Comparison of ENCODE assay signal across 14 cellular contexts in the genomic region with DNA sequence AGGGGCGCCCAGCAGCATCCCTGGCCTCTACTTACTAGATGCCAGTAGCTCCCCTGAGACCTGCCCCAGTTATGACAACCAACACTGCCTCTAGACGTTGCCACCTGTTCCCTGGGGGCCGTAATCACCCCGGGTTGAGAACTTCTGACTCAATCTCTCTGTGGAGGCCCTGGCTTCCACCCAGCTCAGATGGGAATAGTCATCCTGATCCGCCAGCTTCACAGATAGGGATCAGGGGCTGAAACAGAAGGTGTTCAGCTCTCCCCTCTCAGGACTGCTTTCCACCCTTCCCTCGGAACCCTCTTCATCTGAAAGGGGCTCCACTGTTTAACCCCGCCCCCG. TPM values are rescaled to one million over a fixed set of nuclear protein-coding genes. Genes with fewer than 3 reads are reported as not detected.
DNase-seq lines count a peak whose midpoint lies in the region; ATAC-seq, FAIRE-seq and TF ChIP-seq lines count a peak whose summit lies in the region.
"Had no signal": no experiment of that assay in that cellular context is flagged by ENCODE, and none has a peak within 500 bp of the region (broad histone marks: within the 10 kb centered on the region; RNA-seq: fewer than 3 reads in every experiment).

No MANE protein-coding gene starts in this region.

- H2AFZ ChIP-seq in HepG2 (ENCODE audit: low read length) = no peak overlapping the region
- H2AFZ ChIP-seq in PC-3 (ENCODE audit: low read length) = no peak overlapping the region

- no peaks in the 10 kb centered on the region for H3K79me2 ChIP-seq in HepG2 (ENCODE audit: insufficient read depth, low read length)
- H3K79me2 ChIP-seq in PC-3 (ENCODE audit: low read length) = no peaks in the 10 kb centered on the region

- POLR2A ChIA-PET in HepG2 (lab: Yijun Ruan, JAX) (interaction anchor here (1.7 to 2.1 kb wide), 2 partner anchors 11 to 76 kb away, joined by 3 to 6 read pairs; no protein-coding TSS in a partner anchor), PC-3 (lab: Charles Lee; ENCODE audit: unreplicated experiment) (no interaction called here)

- no peaks in the 10 kb centered on the region for H3K9me3 ChIP-seq in HepG2 (ENCODE audit: low read length)
- no peaks in the 10 kb centered on the region for H3K9me3 ChIP-seq in right lobe of liver
- no peaks in the 10 kb centered on the region for H3K9me3 ChIP-seq in PC-3 (ENCODE audit: low read length)
- H3K9me3 ChIP-seq: esophagus squamous epithelium had no signal

- in situ Hi-C loops in HepG2 (cut with HindIII; ENCODE audit: extremely low pct_ligation_motif_present, low pct_unique_long_range_greater_than_20kb) = no loop called here

- H4K20me1 ChIP-seq in HepG2 (ENCODE audit: insufficient read depth, low read length) (no peaks in the 10 kb centered on the region), PC-3 (ENCODE audit: low read length) (no peaks in the 10 kb centered on the region)

- peaks cover 71% of the 10 kb centered on the region for H3K4me1 ChIP-seq in HepG2 (ENCODE audit: insufficient read depth, low read length)
- H3K4me1 ChIP-seq in right lobe of liver = no peaks in the 10 kb centered on the region
- H3K4me1 ChIP-seq in PC-3 (ENCODE audit: insufficient read depth, low read length) = peaks cover 9% of the 10 kb centered on the region; the same call in 1 of the 2 replicates
- H3K4me1 ChIP-seq: esophagus squamous epithelium had no signal

- H3K9ac ChIP-seq in HepG2 (ENCODE audit: insufficient read depth, low read depth, low read length) (no peak overlapping the region), PC-3 (ENCODE audit: low read length) (no peak overlapping the region)

- no peaks in the 10 kb centered on the region for H3K9me3 Mint-ChIP-seq in stimulated activated naive B cell treated with anti-CD40 and anti-IgM and Interleukin-4, amounts not matched to agents 10 μg/mL and 1 μg/mL and 100 μg/mL, for 72 hours
- no peaks in the 10 kb centered on the region for H3K9me3 Mint-ChIP-seq in CD14-positive monocyte
- H3K9me3 Mint-ChIP-seq: central memory CD8-positive, alpha-beta T cell; nephron progenitor cell had no signal

- DNase-seq in HepG2 (ENCODE audit: low spot score) (no peak), right lobe of liver (no peak), PC-3 (peak; percentile 54), bronchial epithelial cell (ENCODE audit: low read depth) (peak; percentile 71), CD14-positive monocyte (ENCODE audit: low spot score) (no peak)
- DNase-seq in stimulated activated naive B cell treated with anti-CD40 and anti-IgM and Interleukin-4, amounts not matched to agents 10 μg/mL and 1 μg/mL and 100 μg/mL, for 72 hours = peak; percentile 44
- DNase-seq: esophagus squamous epithelium, NCI-H2081, nephron progenitor cell had no signal

- H3K27ac Mint-ChIP-seq in stimulated activated naive B cell treated with anti-CD40 and anti-IgM and Interleukin-4, amounts not matched to agents 10 μg/mL and 1 μg/mL and 100 μg/mL, for 72 hours = peak overlapping the region; percentile 92
- no peak overlapping the region for H3K27ac Mint-ChIP-seq in CD14-positive monocyte

- TF ChIP-seq CTCF in HepG2 (CRISPR knock-in tag; IDR thresholded peaks at IDR 0.05) = no peak
- no peak for TF ChIP-seq CTCF in right lobe of liver (IDR thresholded peaks at IDR 0.05)
- TF ChIP-seq CTCF in PC-3 (conservative IDR thresholded peaks at IDR 0.05; ENCODE audit: low read depth, low read length) = no peak
- TF ChIP-seq CTCF in bronchial epithelial cell (IDR thresholded peaks at IDR 0.05; ENCODE audit: insufficient read depth, low read length, severe bottlenecking) = no peak
- no peak for TF ChIP-seq CTCF in CD14-positive monocyte (IDR thresholded peaks at IDR 0.05)

- H3K27me3 ChIP-seq in HepG2 (ENCODE audit: control insufficient read depth in 1 of 2, insufficient read depth in 2 of 2, low read length in 2 of 2) (peaks cover 2 to 24% of the 10 kb centered on the region in 2 experiments; a peak in 4 of 5 replicates), right lobe of liver (no peaks in the 10 kb centered on the region), PC-3 (ENCODE audit: low read length) (no peaks in the 10 kb centered on the region), bronchial epithelial cell (ENCODE audit: control insufficient read depth, insufficient read depth, low read length) (peaks cover 2% of the 10 kb centered on the region)

- 14% methylated on average over 8 of the region's 8 CpGs for WGBS in HepG2 (ENCODE audit: low lambda C conversion rate)
- 74% methylated on average over 4 of the region's 8 CpGs for WGBS in right lobe of liver (ENCODE audit: insufficient coverage, low coverage, low lambda C conversion rate, missing lambda C conversion rate)

- TF ChIP-seq EP300 in HepG2 (IDR thresholded peaks at IDR 0.05; ENCODE audit: low read depth in 2 of 2, low read length in 2 of 2) (no peak), HepG2 (CRISPR knock-in tag; IDR thresholded peaks at IDR 0.05; ENCODE audit: borderline replicate concordance) (no peak)

- TF ChIP-seq POLR2A in HepG2 (IDR thresholded peaks at IDR 0.05; ENCODE audit: insufficient read depth in 1 of 2, low read depth in 2 of 2, low read length in 2 of 2) (no peak), right lobe of liver (IDR thresholded peaks at IDR 0.05) (no peak)

- H3K9me2 ChIP-seq in PC-3 (replicated peaks; ENCODE audit: low read length) = no peaks in the 10 kb centered on the region

- H3K27ac ChIP-seq in HepG2 (ENCODE audit: extremely low read length, insufficient read depth, low read length) (no peak overlapping the region), right lobe of liver (no peak overlapping the region), PC-3 (ENCODE audit: low read length) (no peak overlapping the region)
- H3K27ac ChIP-seq: C4-2B, esophagus squamous epithelium had no signal

- no peak; the same call in 2 of the 3 replicates for ATAC-seq in HepG2
- no peak for ATAC-seq in right lobe of liver
- ATAC-seq in PC-3 = peak; percentile 44
- peak; percentile 80 to 82 for ATAC-seq in stimulated activated naive B cell treated with anti-CD40 and anti-IgM and Interleukin-4, amounts not matched to agents 10 μg/mL and 1 μg/mL and 100 μg/mL, for 72 hours (replicated peaks)
- no peak for ATAC-seq in HG03354 (IDR thresholded peaks at IDR 0.05; ENCODE audit: poor library complexity, severe bottlenecking, unreplicated experiment)
- ATAC-seq in GM19463 (IDR thresholded peaks at IDR 0.05; ENCODE audit: unreplicated experiment) = no peak

- H3K4me2 ChIP-seq in HepG2 (ENCODE audit: low read depth, low read length) = peak overlapping the region; percentile 39; the same call in 1 of the 2 replicates
- H3K4me2 ChIP-seq in PC-3 (ENCODE audit: low read length) = no peak overlapping the region

- no peaks in the 10 kb centered on the region for H3K36me3 Mint-ChIP-seq in stimulated activated naive B cell treated with anti-CD40 and anti-IgM and Interleukin-4, amounts not matched to agents 10 μg/mL and 1 μg/mL and 100 μg/mL, for 72 hours
- H3K36me3 Mint-ChIP-seq in CD14-positive monocyte = no peaks in the 10 kb centered on the region

- BruUV-seq in HepG2 (replicated peaks; lab: Mats Ljungman, UMichigan) (no TSS peak), PC-3 (replicated peaks; lab: Mats Ljungman, UMichigan) (no TSS peak)

- no peak for TF ChIP-seq RAD21 in HepG2 (CRISPR knock-in tag; IDR thresholded peaks at IDR 0.05)

- CTCF ChIA-PET in HepG2 (lab: Yijun Ruan, JAX; ENCODE audit: low intra/inter-chr PET ratio, low total read pairs) (no interaction called here), PC-3 (lab: Charles Lee) (no interaction called here)

- no peaks in the 10 kb centered on the region for H3F3A ChIP-seq in PC-3 (ENCODE audit: low read length, unreplicated experiment)

- peaks cover 5 to 26% of the 10 kb centered on the region in 2 donors for H3K27me3 Mint-ChIP-seq in stimulated activated naive B cell treated with anti-CD40 and anti-IgM and Interleukin-4, amounts not matched to agents 10 μg/mL and 1 μg/mL and 100 μg/mL, for 72 hours
- H3K27me3 Mint-ChIP-seq in CD14-positive monocyte (ENCODE audit: low read depth in 3 of 3) = peaks cover 4 to 13% (median 7%) of the 10 kb centered on the region in 3 donors

- H3K4me3 ChIP-seq in HepG2 (replicated peaks in 1 of 3; ENCODE audit: insufficient read depth in 1 of 3, low read depth in 2 of 3, low read length in 3 of 3) = no peak overlapping the region
- H3K4me3 ChIP-seq in right lobe of liver = no peak overlapping the region
- H3K4me3 ChIP-seq in PC-3 (ENCODE audit: low read length) = no peak overlapping the region
- no peak overlapping the region for H3K4me3 ChIP-seq in bronchial epithelial cell (ENCODE audit: low read depth, low read length)
- H3K4me3 ChIP-seq: esophagus squamous epithelium had no signal

- H3K36me3 ChIP-seq in HepG2 (replicated peaks in 1 of 2; ENCODE audit: control insufficient read depth in 1 of 2, insufficient read depth in 2 of 2, low read length in 2 of 2) = no peaks in the 10 kb centered on the region
- H3K36me3 ChIP-seq in right lobe of liver = no peaks in the 10 kb centered on the region
- H3K36me3 ChIP-seq in PC-3 (ENCODE audit: low read depth, low read length) = no peaks in the 10 kb centered on the region
- H3K36me3 ChIP-seq in bronchial epithelial cell (ENCODE audit: control insufficient read depth, insufficient read depth, low read length) = peaks cover 1% of the 10 kb centered on the region
- H3K36me3 ChIP-seq: esophagus squamous epithelium had no signal

- FAIRE-seq in HepG2 (lab: Jason Lieb, UNC) (no peak), bronchial epithelial cell (lab: Jason Lieb, UNC) (no peak)
- FAIRE-seq: H1 had no signal

- intact Hi-C loops in HepG2 (cut with micrococcal nuclease; ENCODE audit: unreplicated experiment) = no loop called here
- intact Hi-C loops in right lobe of liver (cut with DNase I) = loop anchor here in 1 of 2 donors (10.0 kb wide), 1 partner anchor 183 kb away; a partner anchor contains a TSS
- intact Hi-C loops in PC-3 (cut with micrococcal nuclease) = no loop called here
- intact Hi-C loops in CD14-positive monocyte (cut with micrococcal nuclease) = no loop called here

- H3K4me3 Mint-ChIP-seq in stimulated activated naive B cell treated with anti-CD40 and anti-IgM and Interleukin-4, amounts not matched to agents 10 μg/mL and 1 μg/mL and 100 μg/mL, for 72 hours = no peak overlapping the region
- H3K4me3 Mint-ChIP-seq in CD14-positive monocyte = no peak overlapping the region
- H3K4me3 Mint-ChIP-seq: central memory CD8-positive, alpha-beta T cell; nephron progenitor cell had no signal

- H3K4me1 Mint-ChIP-seq in stimulated activated naive B cell treated with anti-CD40 and anti-IgM and Interleukin-4, amounts not matched to agents 10 μg/mL and 1 μg/mL and 100 μg/mL, for 72 hours = peaks cover 16 to 35% of the 10 kb centered on the region in 2 donors
- peaks cover 8% of the 10 kb centered on the region for H3K4me1 Mint-ChIP-seq in CD14-positive monocyte
- H3K4me1 Mint-ChIP-seq: central memory CD8-positive, alpha-beta T cell had no signal

RNA-seq across cellular contexts. Expression of a gene that starts 3.3 kb away (rescaled TPM):
- 0.07 TPM in 1 of 2 replicates, not detected in the other for total RNA-seq in HepG2 (2016; rRNA removed; fragmentation: Illumina TruSeq; extraction: Trizol)
- not detected in 2 replicates for total RNA-seq in HepG2 (2016; cell fraction: cytosol; rRNA removed; fragmentation: Illumina TruSeq; extraction: Trizol; ENCODE audit: low read depth)
- total RNA-seq in HepG2 (2016; cell fraction: insoluble cytoplasmic fraction; rRNA removed; fragmentation: Illumina TruSeq; extraction: Trizol) = not detected in 2 replicates
- not detected in 2 replicates for total RNA-seq in HepG2 (2016; cell fraction: membrane; rRNA removed; fragmentation: Illumina TruSeq; extraction: Trizol)
- not detected in 2 replicates for total RNA-seq in HepG2 (2016; cell fraction: nucleus; rRNA removed; fragmentation: Illumina TruSeq; extraction: Trizol)
- 0.11 and 0.13 TPM in 2 replicates for polyA plus RNA-seq in HepG2 (2011; rRNA removed)
- 0.03 and 0.05 TPM in 2 replicates for polyA plus RNA-seq in HepG2 (2011; cell fraction: cytosol; rRNA removed)
- 0.71 and 0.74 TPM in 2 replicates for polyA plus RNA-seq in HepG2 (2011; cell fraction: nucleus; rRNA removed)
- 0.07 and 0.09 TPM in 2 replicates for polyA plus RNA-seq in HepG2 (2012)
- polyA plus RNA-seq in HepG2 (2016; cell fraction: cytosol; fragmentation: Illumina TruSeq; extraction: Trizol; ENCODE audit: low read depth) = not detected in 2 replicates
- not detected in 2 replicates for polyA plus RNA-seq in HepG2 (2016; cell fraction: insoluble cytoplasmic fraction; fragmentation: Illumina TruSeq; extraction: Trizol; ENCODE audit: low read depth)
- polyA plus RNA-seq in HepG2 (2016; cell fraction: membrane; fragmentation: Illumina TruSeq; extraction: Trizol; ENCODE audit: low read depth) = not detected in 2 replicates
- not detected in 2 replicates for polyA plus RNA-seq in HepG2 (2016; cell fraction: nucleus; fragmentation: Illumina TruSeq; extraction: Trizol; ENCODE audit: insufficient read depth, low read depth)
- 0.07 TPM in 1 of 2 replicates, not detected in the other for polyA minus RNA-seq in HepG2 (2011; rRNA and poly(A)+ RNA removed; ENCODE audit: low replicate concordance)
- polyA minus RNA-seq in HepG2 (2011; cell fraction: cytosol; rRNA and poly(A)+ RNA removed) = not detected in 2 replicates
- 0.37 TPM in 1 of 2 replicates, not detected in the other for polyA minus RNA-seq in HepG2 (2011; cell fraction: nucleus; rRNA and poly(A)+ RNA removed)
- total RNA-seq in right lobe of liver = under 1 TPM in 2 of 6 experiments, not detected in 4; 0.22 to 0.31 TPM
- total RNA-seq in PC-3 (2014; rRNA removed) = not detected in 2 replicates
- total RNA-seq in bronchial epithelial cell = not detected in 2 replicates
- not detected for polyA plus RNA-seq in CD14-positive monocyte

RNA-seq across cellular contexts. Expression of a gene that starts 34.6 kb away (rescaled TPM):
- 13.9 and 27.4 TPM in 2 replicates for total RNA-seq in HepG2 (2016; rRNA removed; fragmentation: Illumina TruSeq; extraction: Trizol)
- total RNA-seq in HepG2 (2016; cell fraction: cytosol; rRNA removed; fragmentation: Illumina TruSeq; extraction: Trizol; ENCODE audit: low read depth) = 5.1 and 5.8 TPM in 2 replicates
- total RNA-seq in HepG2 (2016; cell fraction: insoluble cytoplasmic fraction; rRNA removed; fragmentation: Illumina TruSeq; extraction: Trizol) = 11.4 and 28.3 TPM in 2 replicates
- 14.9 and 15.8 TPM in 2 replicates for total RNA-seq in HepG2 (2016; cell fraction: membrane; rRNA removed; fragmentation: Illumina TruSeq; extraction: Trizol)
- 28.7 and 33.8 TPM in 2 replicates for total RNA-seq in HepG2 (2016; cell fraction: nucleus; rRNA removed; fragmentation: Illumina TruSeq; extraction: Trizol)
- polyA plus RNA-seq in HepG2 (2011; rRNA removed) = 75.8 and 83.8 TPM in 2 replicates
- polyA plus RNA-seq in HepG2 (2011; cell fraction: cytosol; rRNA removed) = 81.0 and 82.0 TPM in 2 replicates
- polyA plus RNA-seq in HepG2 (2011; cell fraction: nucleus; rRNA removed) = 185 and 224 TPM in 2 replicates
- 37.7 and 41.7 TPM in 2 replicates for polyA plus RNA-seq in HepG2 (2012)
- polyA plus RNA-seq in HepG2 (2016; cell fraction: cytosol; fragmentation: Illumina TruSeq; extraction: Trizol; ENCODE audit: low read depth) = 5.0 and 5.6 TPM in 2 replicates
- polyA plus RNA-seq in HepG2 (2016; cell fraction: insoluble cytoplasmic fraction; fragmentation: Illumina TruSeq; extraction: Trizol; ENCODE audit: low read depth) = 13.6 and 16.8 TPM in 2 replicates
- polyA plus RNA-seq in HepG2 (2016; cell fraction: membrane; fragmentation: Illumina TruSeq; extraction: Trizol; ENCODE audit: low read depth) = 10.0 and 10.2 TPM in 2 replicates
- polyA plus RNA-seq in HepG2 (2016; cell fraction: nucleus; fragmentation: Illumina TruSeq; extraction: Trizol; ENCODE audit: insufficient read depth, low read depth) = 69.5 and 76.1 TPM in 2 replicates
- polyA minus RNA-seq in HepG2 (2011; rRNA and poly(A)+ RNA removed; ENCODE audit: low replicate concordance) = 62.2 and 179 TPM in 2 replicates
- 36.8 and 42.0 TPM in 2 replicates for polyA minus RNA-seq in HepG2 (2011; cell fraction: cytosol; rRNA and poly(A)+ RNA removed)
- 36.6 and 36.8 TPM in 2 replicates for polyA minus RNA-seq in HepG2 (2011; cell fraction: nucleus; rRNA and poly(A)+ RNA removed)
- 10 to 100 TPM; 30.6 to 41.0 (median 36.8) TPM for total RNA-seq in right lobe of liver
- 23.6 and 26.9 TPM in 2 replicates for total RNA-seq in PC-3 (2014; rRNA removed)
- 27.4 and 40.3 TPM in 2 replicates for total RNA-seq in bronchial epithelial cell
- 1 to 10 TPM; 1.3 to 1.9 TPM for polyA plus RNA-seq in CD14-positive monocyte

RNA-seq across cellular contexts. Expression of a gene that starts 34.7 kb away (rescaled TPM):
- 178 and 191 TPM in 2 replicates for total RNA-seq in HepG2 (2016; rRNA removed; fragmentation: Illumina TruSeq; extraction: Trizol)
- 169 and 189 TPM in 2 replicates for total RNA-seq in HepG2 (2016; cell fraction: cytosol; rRNA removed; fragmentation: Illumina TruSeq; extraction: Trizol; ENCODE audit: low read depth)
- total RNA-seq in HepG2 (2016; cell fraction: insoluble cytoplasmic fraction; rRNA removed; fragmentation: Illumina TruSeq; extraction: Trizol) = 186 and 208 TPM in 2 replicates
- total RNA-seq in HepG2 (2016; cell fraction: membrane; rRNA removed; fragmentation: Illumina TruSeq; extraction: Trizol) = 148 and 200 TPM in 2 replicates
- 65.1 and 65.8 TPM in 2 replicates for total RNA-seq in HepG2 (2016; cell fraction: nucleus; rRNA removed; fragmentation: Illumina TruSeq; extraction: Trizol)
- 157 and 166 TPM in 2 replicates for polyA plus RNA-seq in HepG2 (2011; rRNA removed)
- 144 and 170 TPM in 2 replicates for polyA plus RNA-seq in HepG2 (2011; cell fraction: cytosol; rRNA removed)
- 42.8 and 46.0 TPM in 2 replicates for polyA plus RNA-seq in HepG2 (2011; cell fraction: nucleus; rRNA removed)
- polyA plus RNA-seq in HepG2 (2012) = 135 and 137 TPM in 2 replicates
- polyA plus RNA-seq in HepG2 (2016; cell fraction: cytosol; fragmentation: Illumina TruSeq; extraction: Trizol; ENCODE audit: low read depth) = 114 and 150 TPM in 2 replicates
- 163 and 186 TPM in 2 replicates for polyA plus RNA-seq in HepG2 (2016; cell fraction: insoluble cytoplasmic fraction; fragmentation: Illumina TruSeq; extraction: Trizol; ENCODE audit: low read depth)
- 111 and 143 TPM in 2 replicates for polyA plus RNA-seq in HepG2 (2016; cell fraction: membrane; fragmentation: Illumina TruSeq; extraction: Trizol; ENCODE audit: low read depth)
- polyA plus RNA-seq in HepG2 (2016; cell fraction: nucleus; fragmentation: Illumina TruSeq; extraction: Trizol; ENCODE audit: insufficient read depth, low read depth) = 92.9 and 98.5 TPM in 2 replicates
- polyA minus RNA-seq in HepG2 (2011; rRNA and poly(A)+ RNA removed; ENCODE audit: low replicate concordance) = 33.2 and 40.9 TPM in 2 replicates
- polyA minus RNA-seq in HepG2 (2011; cell fraction: cytosol; rRNA and poly(A)+ RNA removed) = 22.7 and 28.4 TPM in 2 replicates
- 20.0 and 21.5 TPM in 2 replicates for polyA minus RNA-seq in HepG2 (2011; cell fraction: nucleus; rRNA and poly(A)+ RNA removed)
- total RNA-seq in right lobe of liver = 10 to 100 TPM; 26.5 to 70.0 (median 35.4) TPM
- 164 and 192 TPM in 2 replicates for total RNA-seq in PC-3 (2014; rRNA removed)
- total RNA-seq in bronchial epithelial cell = 66.3 and 90.0 TPM in 2 replicates
- 10 to 100 TPM; 78.2 to 91.5 TPM for polyA plus RNA-seq in CD14-positive monocyte

RNA-seq across cellular contexts. Expression of a gene that starts 54.8 kb away (rescaled TPM):
- total RNA-seq in HepG2 (2016; rRNA removed; fragmentation: Illumina TruSeq; extraction: Trizol) (not detected in 2 replicates), right lobe of liver (not detected), PC-3 (2014; rRNA removed) (not detected in 2 replicates), bronchial epithelial cell (not detected in 2 replicates)
- not detected in 2 replicates for total RNA-seq in HepG2 (2016; cell fraction: cytosol; rRNA removed; fragmentation: Illumina TruSeq; extraction: Trizol; ENCODE audit: low read depth)
- total RNA-seq in HepG2 (2016; cell fraction: insoluble cytoplasmic fraction; rRNA removed; fragmentation: Illumina TruSeq; extraction: Trizol) = not detected in 2 replicates
- not detected in 2 replicates for total RNA-seq in HepG2 (2016; cell fraction: membrane; rRNA removed; fragmentation: Illumina TruSeq; extraction: Trizol)
- not detected in 2 replicates for total RNA-seq in HepG2 (2016; cell fraction: nucleus; rRNA removed; fragmentation: Illumina TruSeq; extraction: Trizol)
- polyA plus RNA-seq in HepG2 (2011; rRNA removed) (0.14 TPM in 1 of 2 replicates, not detected in the other), CD14-positive monocyte (not detected)
- polyA plus RNA-seq in HepG2 (2011; cell fraction: cytosol; rRNA removed) = 0.09 TPM in 1 of 2 replicates, not detected in the other
- 0.24 TPM in 1 of 2 replicates, not detected in the other for polyA plus RNA-seq in HepG2 (2011; cell fraction: nucleus; rRNA removed)
- polyA plus RNA-seq in HepG2 (2012) = not detected in 2 replicates
- polyA plus RNA-seq in HepG2 (2016; cell fraction: cytosol; fragmentation: Illumina TruSeq; extraction: Trizol; ENCODE audit: low read depth) = not detected in 2 replicates
- not detected in 2 replicates for polyA plus RNA-seq in HepG2 (2016; cell fraction: insoluble cytoplasmic fraction; fragmentation: Illumina TruSeq; extraction: Trizol; ENCODE audit: low read depth)
- polyA plus RNA-seq in HepG2 (2016; cell fraction: membrane; fragmentation: Illumina TruSeq; extraction: Trizol; ENCODE audit: low read depth) = not detected in 2 replicates
- polyA plus RNA-seq in HepG2 (2016; cell fraction: nucleus; fragmentation: Illumina TruSeq; extraction: Trizol; ENCODE audit: insufficient read depth, low read depth) = not detected in 2 replicates
- not detected in 2 replicates for polyA minus RNA-seq in HepG2 (2011; rRNA and poly(A)+ RNA removed; ENCODE audit: low replicate concordance)
- polyA minus RNA-seq in HepG2 (2011; cell fraction: cytosol; rRNA and poly(A)+ RNA removed) = not detected in 2 replicates
- polyA minus RNA-seq in HepG2 (2011; cell fraction: nucleus; rRNA and poly(A)+ RNA removed) = not detected in 2 replicates
- total RNA-seq: esophagus squamous epithelium had no signal

Comparison
In these comparisons a context has a peak if more than half of its experiments do, and no peak if none do; other contexts are left out.
1. ATAC-seq: peak in PC-3 (single experiment) and stimulated activated naive B cell treated with anti-CD40 and anti-IgM and Interleukin-4, amounts not matched to agents 10 μg/mL and 1 μg/mL and 100 μg/mL, for 72 hours (2 of 2); none in HepG2 (single experiment), right lobe of liver (0 of 4), HG03354 (single experiment) and GM19463 (single experiment).
2. DNase-seq: peak in PC-3 (single experiment), bronchial epithelial cell (single experiment) and stimulated activated naive B cell treated with anti-CD40 and anti-IgM and Interleukin-4, amounts not matched to agents 10 μg/mL and 1 μg/mL and 100 μg/mL, for 72 hours (single experiment); none in HepG2 (single experiment), right lobe of liver (0 of 3) and CD14-positive monocyte (single experiment).